10 cellular contexts compared by ENCODE assay signal in genomic region chr14:102930753-102931579, GRCh38. TPM values are rescaled to one million over a fixed set of nuclear protein-coding genes. Genes with fewer than 3 reads are reported as not detected.
A peak's percentile ranks its signal among the peaks of the same experiment; 100 is the strongest.
DNase-seq lines count a peak whose midpoint lies in the region; ATAC-seq and TF ChIP-seq lines count a peak whose summit lies in the region.
"Had no signal": no experiment of that assay in that cellular context is flagged by ENCODE, and none has a peak within 500 bp of the region (broad histone marks: within the 10 kb centered on the region; RNA-seq: fewer than 3 reads in every experiment).

No MANE protein-coding gene starts in this region.

- 70% methylated on average over 11 of the region's 34 CpGs for WGBS in mammary epithelial cell (ENCODE audit: low coverage, missing lambda C conversion rate)
- 56 to 67% methylated on average over 28 to 30 of the region's 34 CpGs for WGBS in tibial nerve, 2 donors

- CTCF ChIA-PET in mammary epithelial cell (lab: Charles Lee; ENCODE audit: low non-redundant PET), result no interaction called here

- H2AFZ ChIP-seq in mammary epithelial cell (ENCODE audit: low read depth, low read length), result no peak overlapping the region

- TF ChIP-seq EP300 in tibial nerve (IDR thresholded peaks at IDR 0.05), result no peak

- in situ Hi-C loops in mammary epithelial cell (cut with MboI; ENCODE audit: low sequenced_read_pairs in 2 of 2), result no loop called here

- H3K79me2 ChIP-seq in mammary epithelial cell (ENCODE audit: insufficient read depth, low read length), result no peaks in the 10 kb centered on the region

- no peak for TF ChIP-seq POLR2A in tibial nerve (IDR thresholded peaks at IDR 0.05)

- dilution Hi-C loops in mammary epithelial cell (cut with HindIII; ENCODE audit: low sequenced_read_pairs), result no loop called here

- H3K36me3 ChIP-seq in mammary epithelial cell (ENCODE audit: insufficient read depth, low read length) (no peaks in the 10 kb centered on the region), SJCRH30 (no peaks in the 10 kb centered on the region; the same call in 1 of the 2 replicates), tibial nerve (peaks cover 0 to 45% (median 0%) of the 10 kb centered on the region in 3 donors)

- H3K27ac ChIP-seq in mammary epithelial cell (ENCODE audit: insufficient read depth, low read depth, low read length), result no peak overlapping the region
- no peak overlapping the region for H3K27ac ChIP-seq in SJCRH30
- H3K27ac ChIP-seq in tibial nerve, result no peak overlapping the region
- H3K27ac ChIP-seq: psoas muscle had no signal

- no peak overlapping the region for H3K9ac ChIP-seq in mammary epithelial cell (ENCODE audit: insufficient read depth, low read length)

- peaks cover 5% of the 10 kb centered on the region for H4K20me1 ChIP-seq in mammary epithelial cell (ENCODE audit: insufficient read depth, low read length)

- DNase-seq in COLO668 (lab: John Stamatoyannopoulos, UW; ENCODE audit: unreplicated experiment) (peak; percentile 42), M059J (ENCODE audit: low read depth) (peak; percentile 83), mammary epithelial cell (peak; percentile 31), mucosa of gallbladder (ENCODE audit: low spot score) (peak; percentile 61), SJCRH30 (no peak), tibial nerve (ENCODE audit: low spot score in 2 of 2) (no peak)

- H3K9me3 ChIP-seq in mammary epithelial cell (replicated peaks; ENCODE audit: insufficient read depth, low read length) (no peaks in the 10 kb centered on the region), SJCRH30 (replicated peaks) (no peaks in the 10 kb centered on the region), tibial nerve (no peaks in the 10 kb centered on the region)
- H3K9me3 ChIP-seq: psoas muscle had no signal

- intact Hi-C loops in mammary epithelial cell (cut with micrococcal nuclease), result no loop called here

- BruUV-seq in mammary epithelial cell (replicated peaks; lab: Mats Ljungman, UMichigan), result no TSS peak

- peaks cover 24% of the 10 kb centered on the region for H3K27me3 ChIP-seq in mammary epithelial cell (ENCODE audit: insufficient read depth, low read length)
- no peaks in the 10 kb centered on the region for H3K27me3 ChIP-seq in SJCRH30
- peaks cover 0 to 43% of the 10 kb centered on the region in 2 donors for H3K27me3 ChIP-seq in tibial nerve

- H3K4me3 ChIP-seq in mammary epithelial cell (replicated peaks in 1 of 3; ENCODE audit: insufficient read depth in 1 of 3, low read depth in 2 of 3, low read length in 3 of 3) (no peak overlapping the region), SJCRH30 (no peak overlapping the region), tibial nerve (no peak overlapping the region)

- peaks cover 20% of the 10 kb centered on the region for H3K4me1 ChIP-seq in mammary epithelial cell (ENCODE audit: insufficient read depth, low read length)
- no peaks in the 10 kb centered on the region for H3K4me1 ChIP-seq in SJCRH30
- H3K4me1 ChIP-seq in tibial nerve, result peaks cover 0 to 36% (median 29%) of the 10 kb centered on the region in 4 donors

- H3K4me2 ChIP-seq in mammary epithelial cell (ENCODE audit: insufficient read depth, low read depth, low read length), result no peak overlapping the region

- ATAC-seq in HG03457 (IDR thresholded peaks at IDR 0.05; ENCODE audit: unreplicated experiment) (no peak), HG02571 (IDR thresholded peaks at IDR 0.05; ENCODE audit: unreplicated experiment) (no peak)

- TF ChIP-seq CTCF in mammary epithelial cell (conservative IDR thresholded peaks at IDR 0.05 in 1 of 2, IDR thresholded peaks at IDR 0.05 in 1 of 2; ENCODE audit: extremely low read depth in 1 of 2, insufficient read depth in 1 of 2, low read depth in 1 of 2, low read length in 2 of 2), result no peak
- TF ChIP-seq CTCF in tibial nerve (IDR thresholded peaks at IDR 0.05), result no peak

RNA-seq across cellular contexts. Expression of gene AMN, which starts 8.5 kb away (rescaled TPM):
- not detected in 2 replicates for total RNA-seq in M059J (2014; rRNA removed; shearing (Covaris generic))
- total RNA-seq in mammary epithelial cell (under 1 TPM in 1 of 2 donors, not detected in 1; 0.64 TPM), mucosa of gallbladder (204 TPM), tibial nerve (under 1 TPM in 1 of 4 donors, not detected in 3; 0.21 TPM)
- polyA plus RNA-seq in mammary epithelial cell, result not detected
- polyA minus RNA-seq in mammary epithelial cell, result not detected
- total RNA-seq in SJCRH30 (2014; rRNA removed; shearing (Covaris generic)), result not detected in 2 replicates
- total RNA-seq: G401, psoas muscle had no signal

Comparison
In these comparisons a context has a peak if more than half of its experiments do, and no peak if none do; other contexts are left out.
1. DNase-seq: peak in COLO668 (single experiment), M059J (single experiment), mammary epithelial cell (single experiment) and mucosa of gallbladder (single experiment); none in SJCRH30 (0 of 2) and tibial nerve (0 of 2).
2. RNA of gene AMN, which starts 8.5 kb away (total RNA-seq): 204 TPM in mucosa of gallbladder (single experiment); 0.64 TPM in mammary epithelial cell, 0.21 TPM in tibial nerve, not detected in M059J and not detected in SJCRH30; every median in the first group is over 100 times any median in the second.